2 cellular contexts compared by ENCODE assay signal in the genomic region with DNA sequence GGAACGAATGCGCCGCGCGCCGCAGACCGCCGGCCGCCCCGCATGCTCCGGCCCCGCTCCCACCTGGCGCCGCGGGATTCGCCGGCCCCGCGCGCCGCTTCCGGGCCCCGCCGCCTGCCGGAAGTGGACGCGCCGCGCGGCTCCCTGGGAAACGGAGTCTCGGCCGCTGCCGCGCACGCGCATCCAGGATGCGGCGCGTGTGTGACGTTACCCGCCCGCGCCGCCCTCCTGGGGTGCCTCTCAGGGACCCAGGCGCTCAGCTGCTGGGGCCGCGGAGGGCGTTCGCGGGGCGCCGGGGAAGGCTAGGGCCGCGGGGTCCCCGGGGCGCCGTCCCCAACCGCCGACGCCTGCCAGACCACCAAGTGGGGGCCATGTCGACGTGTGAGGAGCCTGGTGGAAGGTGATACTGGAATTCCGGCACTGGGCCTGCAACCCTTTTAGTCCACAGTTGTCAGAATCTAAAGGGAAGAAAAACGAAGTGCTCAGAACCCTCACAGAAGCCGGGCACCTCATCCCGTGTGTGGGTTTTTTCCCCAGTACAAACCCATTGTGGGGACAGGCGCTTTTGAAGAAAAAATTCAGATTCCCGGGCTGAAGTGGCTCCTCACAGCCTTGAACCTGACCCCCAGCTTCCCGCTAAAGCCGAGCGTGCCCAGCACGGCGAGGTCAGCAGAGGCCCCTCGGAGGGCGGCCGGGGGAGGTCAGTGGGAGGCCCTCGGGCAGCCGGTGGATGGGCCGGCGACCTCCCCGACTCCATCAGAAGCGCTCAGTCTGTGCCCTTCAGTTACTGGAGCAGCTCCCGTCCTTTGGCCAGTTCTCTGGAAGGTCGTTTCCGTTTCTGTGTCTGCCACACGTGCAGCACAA.
A peak's percentile ranks its signal among the peaks of the same experiment; 100 is the strongest.
TF ChIP-seq lines count a peak whose summit lies in the region.

A gene with protein sequence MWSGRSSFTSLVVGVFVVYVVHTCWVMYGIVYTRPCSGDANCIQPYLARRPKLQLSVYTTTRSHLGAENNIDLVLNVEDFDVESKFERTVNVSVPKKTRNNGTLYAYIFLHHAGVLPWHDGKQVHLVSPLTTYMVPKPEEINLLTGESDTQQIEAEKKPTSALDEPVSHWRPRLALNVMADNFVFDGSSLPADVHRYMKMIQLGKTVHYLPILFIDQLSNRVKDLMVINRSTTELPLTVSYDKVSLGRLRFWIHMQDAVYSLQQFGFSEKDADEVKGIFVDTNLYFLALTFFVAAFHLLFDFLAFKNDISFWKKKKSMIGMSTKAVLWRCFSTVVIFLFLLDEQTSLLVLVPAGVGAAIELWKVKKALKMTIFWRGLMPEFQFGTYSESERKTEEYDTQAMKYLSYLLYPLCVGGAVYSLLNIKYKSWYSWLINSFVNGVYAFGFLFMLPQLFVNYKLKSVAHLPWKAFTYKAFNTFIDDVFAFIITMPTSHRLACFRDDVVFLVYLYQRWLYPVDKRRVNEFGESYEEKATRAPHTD (minus strand): TSS at position 125 of the 864 bp plus-strand sequence. CDS start 258 bp downstream, outside the sequence.

TF ChIP-seq in HCT116, 20 proteins besides CTCF, POLR2A, EP300 and RAD21 (continued from another document):
- TF ChIP-seq ELF1 (IDR thresholded peaks at IDR 0.05; ENCODE audit: borderline replicate concordance, low read depth), result peak; percentile 65
- TF ChIP-seq SIN3A (IDR thresholded peaks at IDR 0.05; ENCODE audit: low read depth), result peak; percentile 85

TF ChIP-seq in SK-N-SH, 30 proteins besides CTCF, POLR2A, EP300 and RAD21 (continued from another document):
- TF ChIP-seq, protein P1, sequence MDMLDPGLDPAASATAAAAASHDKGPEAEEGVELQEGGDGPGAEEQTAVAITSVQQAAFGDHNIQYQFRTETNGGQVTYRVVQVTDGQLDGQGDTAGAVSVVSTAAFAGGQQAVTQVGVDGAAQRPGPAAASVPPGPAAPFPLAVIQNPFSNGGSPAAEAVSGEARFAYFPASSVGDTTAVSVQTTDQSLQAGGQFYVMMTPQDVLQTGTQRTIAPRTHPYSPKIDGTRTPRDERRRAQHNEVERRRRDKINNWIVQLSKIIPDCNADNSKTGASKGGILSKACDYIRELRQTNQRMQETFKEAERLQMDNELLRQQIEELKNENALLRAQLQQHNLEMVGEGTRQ (IDR thresholded peaks at IDR 0.05; ENCODE audit: borderline replicate concordance, low read depth, low read length), result no peak
- no peak for TF ChIP-seq SMC3 (IDR thresholded peaks at IDR 0.05; ENCODE audit: low read depth, low read length)
- 0 out of 2 replicates have a peak, but pooled peaks have one; percentile 23 for TF ChIP-seq TAF1 (IDR thresholded peaks at IDR 0.05; ENCODE audit: borderline replicate concordance, low read depth, low read length)
- TF ChIP-seq SIN3A (IDR thresholded peaks at IDR 0.05; ENCODE audit: borderline replicate concordance, low read depth, low read length), result 0 out of 2 replicates have a peak, but pooled peaks have one; percentile 18
- no peak for TF ChIP-seq TEAD4 (IDR thresholded peaks at IDR 0.05; ENCODE audit: borderline replicate concordance, insufficient read depth)
- TF ChIP-seq, protein P2, sequence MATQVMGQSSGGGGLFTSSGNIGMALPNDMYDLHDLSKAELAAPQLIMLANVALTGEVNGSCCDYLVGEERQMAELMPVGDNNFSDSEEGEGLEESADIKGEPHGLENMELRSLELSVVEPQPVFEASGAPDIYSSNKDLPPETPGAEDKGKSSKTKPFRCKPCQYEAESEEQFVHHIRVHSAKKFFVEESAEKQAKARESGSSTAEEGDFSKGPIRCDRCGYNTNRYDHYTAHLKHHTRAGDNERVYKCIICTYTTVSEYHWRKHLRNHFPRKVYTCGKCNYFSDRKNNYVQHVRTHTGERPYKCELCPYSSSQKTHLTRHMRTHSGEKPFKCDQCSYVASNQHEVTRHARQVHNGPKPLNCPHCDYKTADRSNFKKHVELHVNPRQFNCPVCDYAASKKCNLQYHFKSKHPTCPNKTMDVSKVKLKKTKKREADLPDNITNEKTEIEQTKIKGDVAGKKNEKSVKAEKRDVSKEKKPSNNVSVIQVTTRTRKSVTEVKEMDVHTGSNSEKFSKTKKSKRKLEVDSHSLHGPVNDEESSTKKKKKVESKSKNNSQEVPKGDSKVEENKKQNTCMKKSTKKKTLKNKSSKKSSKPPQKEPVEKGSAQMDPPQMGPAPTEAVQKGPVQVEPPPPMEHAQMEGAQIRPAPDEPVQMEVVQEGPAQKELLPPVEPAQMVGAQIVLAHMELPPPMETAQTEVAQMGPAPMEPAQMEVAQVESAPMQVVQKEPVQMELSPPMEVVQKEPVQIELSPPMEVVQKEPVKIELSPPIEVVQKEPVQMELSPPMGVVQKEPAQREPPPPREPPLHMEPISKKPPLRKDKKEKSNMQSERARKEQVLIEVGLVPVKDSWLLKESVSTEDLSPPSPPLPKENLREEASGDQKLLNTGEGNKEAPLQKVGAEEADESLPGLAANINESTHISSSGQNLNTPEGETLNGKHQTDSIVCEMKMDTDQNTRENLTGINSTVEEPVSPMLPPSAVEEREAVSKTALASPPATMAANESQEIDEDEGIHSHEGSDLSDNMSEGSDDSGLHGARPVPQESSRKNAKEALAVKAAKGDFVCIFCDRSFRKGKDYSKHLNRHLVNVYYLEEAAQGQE (IDR thresholded peaks at IDR 0.05; ENCODE audit: low read depth, low read length), result no peak
- TF ChIP-seq NRF1 (IDR thresholded peaks at IDR 0.05; ENCODE audit: low read depth, low read length), result peak; percentile 90
- no peak for TF ChIP-seq RFX5 (IDR thresholded peaks at IDR 0.05; ENCODE audit: low read length)
